ENCODE assay signal across 14 cellular contexts in the genomic region with DNA sequence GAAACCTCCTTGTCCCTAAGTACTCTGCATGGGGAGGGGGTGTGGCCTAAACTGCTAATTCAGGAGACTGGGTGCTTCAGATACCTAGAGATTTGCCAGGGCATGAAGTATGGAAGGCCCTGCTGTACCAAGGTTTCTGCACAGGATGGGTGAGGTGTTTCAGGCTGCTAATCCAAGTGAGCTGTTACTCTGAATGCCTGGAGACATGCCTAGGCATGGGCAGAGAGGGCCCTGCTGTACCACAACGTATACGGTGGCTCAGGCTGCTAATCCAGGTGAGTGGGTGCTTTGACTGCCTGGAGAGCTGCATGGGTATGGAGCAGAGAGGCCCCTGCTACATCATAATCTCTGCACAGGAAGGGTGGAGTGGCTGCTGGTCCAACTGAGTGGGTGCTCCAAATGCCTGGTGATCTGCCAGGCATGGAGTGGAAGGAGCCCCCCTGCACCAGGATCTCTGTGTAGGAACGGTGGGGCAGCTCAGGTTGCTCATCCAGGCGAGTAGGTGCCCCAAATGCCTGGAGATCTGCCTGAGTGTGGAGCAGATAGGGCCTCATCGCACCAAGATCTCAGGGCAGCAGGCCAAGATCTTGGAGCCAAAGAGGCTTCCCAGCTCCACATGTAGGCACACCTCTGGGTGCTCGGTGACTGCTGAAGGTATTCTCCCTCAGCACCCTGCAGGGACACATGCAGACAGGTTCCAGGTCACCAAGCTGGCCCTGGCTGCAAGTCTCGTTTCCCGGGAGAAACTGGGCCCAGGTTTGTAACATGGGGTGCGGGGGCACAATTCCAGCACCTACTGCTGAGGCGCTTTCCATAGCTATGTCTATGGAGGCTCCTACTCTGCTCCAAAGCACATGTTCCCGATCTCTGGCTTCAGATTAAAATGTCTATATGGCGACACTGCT.
A peak's percentile ranks its signal among the peaks of the same experiment; 100 is the strongest.
DNase-seq lines count a peak whose midpoint lies in the region; ATAC-seq, FAIRE-seq and TF ChIP-seq lines count a peak whose summit lies in the region.
"Had no signal": no experiment of that assay in that cellular context is flagged by ENCODE, and none has a peak within 500 bp of the region (broad histone marks: within the 10 kb centered on the region; RNA-seq: fewer than 3 reads in every experiment).

No MANE protein-coding gene starts in this region.

- no peaks in the 10 kb centered on the region for H3K79me2 ChIP-seq in GM23338 (replicated peaks; ENCODE audit: insufficient read depth)

- H2AK5ac ChIP-seq in neuronal stem cell (ENCODE audit: low read depth, low read length), result peak overlapping the region; percentile 6

- WGBS in neuronal stem cell (ENCODE audit: extremely low coverage in 2 of 2, insufficient read length in 2 of 2, insufficient replicate concordance in 1 of 2), 2 donors, result no CpG with 5 or more reads among the region's 12 CpGs

- no peak overlapping the region for H4K8ac ChIP-seq in neuronal stem cell (ENCODE audit: low read depth, low read length)

- H3K4ac ChIP-seq in neuronal stem cell (ENCODE audit: low read length), result no peak overlapping the region

- no peak overlapping the region for H4K91ac ChIP-seq in neuronal stem cell (ENCODE audit: low read depth, low read length, poor library complexity)

- no peak for ATAC-seq in GM23338
- peak; percentile 94 for ATAC-seq in foreskin keratinocyte
- no peak for ATAC-seq in HG02938 (IDR thresholded peaks at IDR 0.05; ENCODE audit: unreplicated experiment)
- ATAC-seq in HG03025 (IDR thresholded peaks at IDR 0.05; ENCODE audit: low FRiP score, unreplicated experiment), result no peak
- ATAC-seq: HepG2 had no signal

- peak overlapping the region; percentile 40 for H3K18ac ChIP-seq in neuronal stem cell (ENCODE audit: low read length)

- no peak overlapping the region for H2BK15ac ChIP-seq in neuronal stem cell (ENCODE audit: low read length)

- TF ChIP-seq CTCF in GM23338 (conservative IDR thresholded peaks at IDR 0.05; ENCODE audit: low read depth in 2 of 2), result no peak
- TF ChIP-seq CTCF in coronary artery (IDR thresholded peaks at IDR 0.05), result no peak
- TF ChIP-seq CTCF in foreskin keratinocyte (conservative IDR thresholded peaks at IDR 0.05), result peak; percentile 5

- H3K4me1 Mint-ChIP-seq in GM23338, result no peaks in the 10 kb centered on the region
- H3K4me1 Mint-ChIP-seq in activated naive CD4-positive, alpha-beta T cell treated with anti-CD3 and anti-CD28 coated beads for 36 hours (ENCODE audit: low read depth), result no peaks in the 10 kb centered on the region
- H3K4me1 Mint-ChIP-seq: CD4-positive, CD25-positive, alpha-beta regulatory T cell had no signal

- FAIRE-seq in frontal cortex (lab: Jason Lieb, UNC), result no peak
- FAIRE-seq: HepG2, HTR-8/SVneo had no signal

- H2BK5ac ChIP-seq in neuronal stem cell (ENCODE audit: low read length), result no peak overlapping the region

- H3K27me3 ChIP-seq in GM23338 (ENCODE audit: insufficient read depth) (no peaks in the 10 kb centered on the region), foreskin keratinocyte (no peaks in the 10 kb centered on the region), neuronal stem cell (ENCODE audit: control insufficient read depth in 3 of 3, insufficient read depth in 3 of 3, low read depth in 1 of 3, low read length in 3 of 3) (no peaks in the 10 kb centered on the region)
- H3K27me3 ChIP-seq: BLaER1 treated with 17β-estradiol and CSF1 and Interleukin-3, amounts not matched to agents 10 nM and 100 nM had no signal

- peak overlapping the region; percentile 56; the same call in 1 of the 2 replicates for H2AFZ ChIP-seq in GM23338
- H2AFZ ChIP-seq in neuronal stem cell (ENCODE audit: low read length), result no peak overlapping the region

- H3K4me1 ChIP-seq in GM23338 (ENCODE audit: insufficient read depth) (no peaks in the 10 kb centered on the region), foreskin keratinocyte (peaks cover 6% of the 10 kb centered on the region), neuronal stem cell (ENCODE audit: control insufficient read depth in 2 of 2, insufficient read depth in 1 of 2, low read depth in 1 of 2, low read length in 2 of 2) (no peaks in the 10 kb centered on the region)

- H4K20me1 ChIP-seq in GM23338 (replicated peaks; ENCODE audit: insufficient read depth), result no peaks in the 10 kb centered on the region
- H4K20me1 ChIP-seq: BLaER1 treated with 17β-estradiol and CSF1 and Interleukin-3, amounts not matched to agents 10 nM and 100 nM had no signal

- no peaks in the 10 kb centered on the region for H3K27me3 Mint-ChIP-seq in GM23338 (ENCODE audit: insufficient read depth, low read depth, poor library complexity)
- H3K27me3 Mint-ChIP-seq in activated naive CD4-positive, alpha-beta T cell treated with anti-CD3 and anti-CD28 coated beads for 36 hours (ENCODE audit: low read depth), result peaks cover 22% of the 10 kb centered on the region

- intact Hi-C loops in activated naive CD4-positive, alpha-beta T cell treated with anti-CD3 and anti-CD28 coated beads for 36 hours (cut with micrococcal nuclease), result no loop called here

- H3K27ac ChIP-seq in GM23338 (ENCODE audit: low read depth), result no peak overlapping the region
- no peak overlapping the region for H3K27ac ChIP-seq in coronary artery
- peak overlapping the region; percentile 18 for H3K27ac ChIP-seq in foreskin keratinocyte
- no peak overlapping the region for H3K27ac ChIP-seq in neuronal stem cell (replicated peaks; ENCODE audit: low read length)
- H3K27ac ChIP-seq: BLaER1 treated with 17β-estradiol and CSF1 and Interleukin-3, amounts not matched to agents 10 nM and 100 nM had no signal

- H3K36me3 Mint-ChIP-seq in GM23338 (ENCODE audit: low read depth), result no peaks in the 10 kb centered on the region
- H3K36me3 Mint-ChIP-seq in activated naive CD4-positive, alpha-beta T cell treated with anti-CD3 and anti-CD28 coated beads for 36 hours (ENCODE audit: low read depth), result no peaks in the 10 kb centered on the region
- H3K36me3 Mint-ChIP-seq: CD4-positive, CD25-positive, alpha-beta regulatory T cell had no signal

- H3K4me3 ChIP-seq in GM23338, result no peak overlapping the region
- H3K4me3 ChIP-seq in coronary artery, result no peak overlapping the region
- no peak overlapping the region for H3K4me3 ChIP-seq in neuronal stem cell (ENCODE audit: low read length in 2 of 2)
- H3K4me3 ChIP-seq: BLaER1 treated with 17β-estradiol and CSF1 and Interleukin-3, amounts not matched to agents 10 nM and 100 nM had no signal

- no peaks in the 10 kb centered on the region for H3K79me1 ChIP-seq in neuronal stem cell (ENCODE audit: low read depth, low read length)

- H3K9ac ChIP-seq in neuronal stem cell (ENCODE audit: low read depth, low read length, poor library complexity), result no peak overlapping the region
- H3K9ac ChIP-seq: BLaER1 treated with 17β-estradiol and CSF1 and Interleukin-3, amounts not matched to agents 10 nM and 100 nM had no signal

- H3K9me3 Mint-ChIP-seq in GM23338, result no peaks in the 10 kb centered on the region
- no peaks in the 10 kb centered on the region for H3K9me3 Mint-ChIP-seq in activated naive CD4-positive, alpha-beta T cell treated with anti-CD3 and anti-CD28 coated beads for 36 hours

- no peaks in the 10 kb centered on the region for H3K9me3 ChIP-seq in neuronal stem cell (replicated peaks in 1 of 2; ENCODE audit: control insufficient read depth in 2 of 2, insufficient read depth in 1 of 2, low read depth in 1 of 2, low read length in 2 of 2)
- H3K9me3 ChIP-seq: BLaER1 treated with 17β-estradiol and CSF1 and Interleukin-3, amounts not matched to agents 10 nM and 100 nM had no signal

- DNase-seq in GM23338 (ENCODE audit: low spot score) (no peak), coronary artery (ENCODE audit: low spot score) (peak; percentile 53), foreskin keratinocyte (peak; percentile 87 to 96), neuronal stem cell (ENCODE audit: low spot score) (no peak), frontal cortex (ENCODE audit: low spot score in 2 of 2) (no peak)
- DNase-seq in activated naive CD4-positive, alpha-beta T cell treated with anti-CD3 and anti-CD28 coated beads for 36 hours, result no peak
- DNase-seq: ACHN; CD4-positive, CD25-positive, alpha-beta regulatory T cell; DMS53 had no signal

- no peak overlapping the region for H3K23ac ChIP-seq in neuronal stem cell (ENCODE audit: low read depth, low read length, poor library complexity)

- no peaks in the 10 kb centered on the region for H3K9me2 ChIP-seq in GM23338 (ENCODE audit: insufficient read depth)

- no peak overlapping the region for H3K4me2 ChIP-seq in GM23338
- H3K4me2 ChIP-seq in neuronal stem cell (ENCODE audit: insufficient read depth, low read length, poor library complexity, severe bottlenecking), result no peak overlapping the region
- H3K4me2 ChIP-seq: BLaER1 treated with 17β-estradiol and CSF1 and Interleukin-3, amounts not matched to agents 10 nM and 100 nM had no signal

- H3K14ac ChIP-seq in neuronal stem cell (ENCODE audit: low read length), result peak overlapping the region; percentile 25

- no peak overlapping the region for H3K4me3 Mint-ChIP-seq in GM23338
- no peak overlapping the region for H3K4me3 Mint-ChIP-seq in activated naive CD4-positive, alpha-beta T cell treated with anti-CD3 and anti-CD28 coated beads for 36 hours
- H3K4me3 Mint-ChIP-seq: CD4-positive, CD25-positive, alpha-beta regulatory T cell had no signal

- no peak overlapping the region for H2BK120ac ChIP-seq in neuronal stem cell (ENCODE audit: low read depth, low read length)

- no peaks in the 10 kb centered on the region for H3F3A ChIP-seq in GM23338 (replicated peaks; ENCODE audit: low read depth)

- CTCF ChIA-PET in activated naive CD4-positive, alpha-beta T cell treated with anti-CD3 and anti-CD28 coated beads for 36 hours (lab: Charles Lee), result interaction anchor here (0.9 kb wide), 1 partner anchor 28 kb away, joined by 3 read pairs; no protein-coding TSS in a partner anchor

- peak overlapping the region; percentile 24 for H2BK12ac ChIP-seq in neuronal stem cell (ENCODE audit: low read length)

- no peak overlapping the region for H3K27ac Mint-ChIP-seq in GM23338
- no peak overlapping the region for H3K27ac Mint-ChIP-seq in activated naive CD4-positive, alpha-beta T cell treated with anti-CD3 and anti-CD28 coated beads for 36 hours
- H3K27ac Mint-ChIP-seq: CD4-positive, CD25-positive, alpha-beta regulatory T cell had no signal

- no peaks in the 10 kb centered on the region for H3K36me3 ChIP-seq in GM23338 (ENCODE audit: insufficient read depth)
- no peaks in the 10 kb centered on the region for H3K36me3 ChIP-seq in neuronal stem cell (replicated peaks in 1 of 2; ENCODE audit: control insufficient read depth in 2 of 2, insufficient read depth in 2 of 2, low read length in 2 of 2)
- H3K36me3 ChIP-seq: BLaER1 treated with 17β-estradiol and CSF1 and Interleukin-3, amounts not matched to agents 10 nM and 100 nM had no signal

TF ChIP-seq in GM23338, 12 proteins besides CTCF, POLR2A, EP300 and RAD21 (continues in another document):
- TF ChIP-seq CREB1 (CRISPR knock-in tag; IDR thresholded peaks at IDR 0.05; ENCODE audit: low read depth) (no peak), EZH2phosphoT487 (IDR thresholded peaks at IDR 0.05; ENCODE audit: unreplicated experiment) (no peak)

Comparison
In these comparisons a context has a peak if more than half of its experiments do, and no peak if none do; other contexts are left out.
1. DNase-seq: peak in coronary artery (single experiment) and foreskin keratinocyte (2 of 2); none in GM23338 (single experiment), neuronal stem cell (single experiment), activated naive CD4-positive, alpha-beta T cell treated with anti-CD3 and anti-CD28 coated beads for 36 hours (single experiment) and frontal cortex (0 of 2).